Comparison of ENCODE assay signal across 24 cellular contexts in genomic region chr1:223285452-223285851, GRCh38.
"Had no signal": no experiment of that assay in that cellular context is flagged by ENCODE, and none has a peak within 500 bp of the region (broad histone marks: within the 10 kb centered on the region; RNA-seq: fewer than 3 reads in every experiment).

No MANE protein-coding gene starts in this region.

- H3K4me1 ChIP-seq: esophagus squamous epithelium, gastrocnemius medialis, heart right ventricle, left lung, lower lobe of right lung had no signal

- H3K4me3 Mint-ChIP-seq: mesothelial cell of epicardium, naive B cell had no signal

- H3K36me3 ChIP-seq: gastrocnemius medialis, heart right ventricle, left lung, lower lobe of right lung had no signal

- H3K27ac ChIP-seq: coronary artery, dorsolateral prefrontal cortex, epithelial cell of prostate, esophagus squamous epithelium, gastrocnemius medialis, heart right ventricle, left lung, lower lobe of right lung had no signal

- H3K4me1 Mint-ChIP-seq: mesothelial cell of epicardium, naive B cell had no signal

- DNase-seq: dermis blood vessel endothelial cell; dorsolateral prefrontal cortex; effector CD4-positive, alpha-beta T cell; effector memory CD4-positive, alpha-beta T cell; erythroblast; esophagus squamous epithelium; foreskin fibroblast; foreskin melanocyte; gastrocnemius medialis; glutamatergic neuron; head of caudate nucleus; heart right ventricle; hippocampal formation; left cardiac atrium; left lung; left ventricle myocardium superior; lower lobe of right lung; mesenchymal stem cell; mucosa of descending colon; naive B cell had no signal

- H3K27ac Mint-ChIP-seq: mesothelial cell of epicardium, naive B cell had no signal

- H3K36me3 Mint-ChIP-seq: mesothelial cell of epicardium had no signal

- H3K4me3 ChIP-seq: coronary artery, dorsolateral prefrontal cortex, esophagus squamous epithelium, gastrocnemius medialis, heart right ventricle, left lung, lower lobe of right lung, mucosa of descending colon had no signal

- H3K9me3 ChIP-seq: esophagus squamous epithelium, gastrocnemius medialis, left lung, lower lobe of right lung, mucosa of descending colon had no signal

- ATAC-seq: esophagus mucosa, gastrocnemius medialis, heart right ventricle, left cardiac atrium, left lung, left ventricle myocardium superior, lower lobe of right lung, mucosa of descending colon had no signal
